Comparison of ENCODE assay signal across 16 cellular contexts in genomic region chr10:33381897-33382578, GRCh38. TPM values are rescaled to one million over a fixed set of nuclear protein-coding genes. Genes with fewer than 3 reads are reported as not detected.
DNase-seq lines count a peak whose midpoint lies in the region; ATAC-seq and TF ChIP-seq lines count a peak whose summit lies in the region.
"Had no signal": no experiment of that assay in that cellular context is flagged by ENCODE, and none has a peak within 500 bp of the region (broad histone marks: within the 10 kb centered on the region; RNA-seq: fewer than 3 reads in every experiment).

No MANE protein-coding gene starts in this region.

- H3K9me2 ChIP-seq in neural cell (ENCODE audit: insufficient read depth, low read length) = no peaks in the 10 kb centered on the region

- H3K27me3 ChIP-seq in neural cell (ENCODE audit: insufficient read depth, low read depth, low read length) = no peaks in the 10 kb centered on the region
- H3K27me3 ChIP-seq: ascending aorta had no signal

- TF ChIP-seq RAD21 in neural cell (conservative IDR thresholded peaks at IDR 0.05) = no peak

- no peaks in the 10 kb centered on the region for H3K79me2 ChIP-seq in neural cell (replicated peaks; ENCODE audit: insufficient read depth, low read length)

- DNase-seq in AG09319 (ENCODE audit: extremely low read depth, low read depth) (peak; percentile 95), HuH-7 (ENCODE audit: low spot score) (peak; percentile 49), fibroblast of gingiva (ENCODE audit: low read depth) (peak; percentile 99), 8988T (no peak), DMS53 treated with DMSO at 0.1 percent for 48 hours (lab: John Stamatoyannopoulos, UW; ENCODE audit: unreplicated experiment) (no peak)
- DNase-seq in activated CD4-positive, CD25-positive, alpha-beta regulatory T cell (lab: John Stamatoyannopoulos, UW) = no peak
- DNase-seq: activated CD4-positive, alpha-beta T cell treated with anti-CD3 and anti-CD28 coated beads, Interleukin-2, amount 50 U/mL, for 4 hours; CD4-positive, alpha-beta T cell; NCI-H1417 treated with DMSO at 0.1 percent for 48 hours; NCI-H524 treated with DMSO at 0.1 percent for 48 hours; stimulated activated CD4-positive, alpha-beta T cell treated with anti-CD3 and anti-CD28 coated beads, Interleukin-2, amount 100 ng/mL, for 24 hours; T-helper 17 cell had no signal

- peak overlapping the region; percentile 0 for H3K9ac ChIP-seq in neural cell (ENCODE audit: low read length)

- H3K4me3 ChIP-seq in neural cell (ENCODE audit: low read length) = peak overlapping the region; percentile 30
- H3K4me3 ChIP-seq: ascending aorta had no signal

- TF ChIP-seq EP300 in neural cell (conservative IDR thresholded peaks at IDR 0.05; ENCODE audit: poor library complexity, severe bottlenecking) = no peak

- peak overlapping the region; percentile 27 for H3K4me2 ChIP-seq in neural cell (ENCODE audit: low read length)

- no peak for ATAC-seq in HG02870 (IDR thresholded peaks at IDR 0.05; ENCODE audit: unreplicated experiment)
- ATAC-seq: activated T-helper 17 cell treated with anti-CD3 and anti-CD28 coated beads, Interleukin-2, amount 50 U/mL, for 72 hours; T-helper 17 cell had no signal

- H4K20me1 ChIP-seq in neural cell (ENCODE audit: insufficient read depth) = no peaks in the 10 kb centered on the region

- no peaks in the 10 kb centered on the region for H3F3A ChIP-seq in neural cell (ENCODE audit: insufficient read depth, low read length, poor library complexity, severe bottlenecking)

- peak overlapping the region; percentile 29 for H3K27ac ChIP-seq in neural cell (ENCODE audit: low read length)
- H3K27ac ChIP-seq: ascending aorta had no signal

- no peak overlapping the region for H2AFZ ChIP-seq in neural cell (ENCODE audit: low read depth, low read length)

- H3K9me3 ChIP-seq in neural cell (ENCODE audit: low read length) = no peaks in the 10 kb centered on the region
- H3K9me3 ChIP-seq: ascending aorta had no signal

- TF ChIP-seq CTCF in AG09319 (IDR thresholded peaks at IDR 0.05; ENCODE audit: low read depth, low read length) (no peak), neural cell (IDR thresholded peaks at IDR 0.05; ENCODE audit: poor library complexity, severe bottlenecking) (no peak)

- no peaks in the 10 kb centered on the region for H3K36me3 ChIP-seq in neural cell (ENCODE audit: insufficient read depth, low read length)
- H3K36me3 ChIP-seq: ascending aorta had no signal

TF ChIP-seq in neural cell, 6 proteins besides CTCF, POLR2A, EP300 and RAD21:
- TF ChIP-seq EZH2 (IDR thresholded peaks at IDR 0.05; ENCODE audit: borderline replicate concordance, insufficient read depth, low read length, poor library complexity, severe bottlenecking) = no peak
- no peak for TF ChIP-seq REST (IDR thresholded peaks at IDR 0.05; ENCODE audit: borderline replicate concordance)
- TF ChIP-seq SMC3 (conservative IDR thresholded peaks at IDR 0.05; ENCODE audit: poor library complexity) = no peak
- TF ChIP-seq MXI1 (conservative IDR thresholded peaks at IDR 0.05; ENCODE audit: poor library complexity, severe bottlenecking) = no peak
- TF ChIP-seq POLR2AphosphoS5 (IDR thresholded peaks at IDR 0.05) = no peak

RNA-seq across cellular contexts. Expression of gene NRP1, which starts 47.6 kb away (rescaled TPM):
- 23.2 and 24.5 TPM in 2 replicates for polyA plus RNA-seq in neural cell
- polyA minus RNA-seq in neural cell = 73.0 and 77.2 TPM in 2 replicates

Comparison
In these comparisons a context has a peak if more than half of its experiments do, and no peak if none do; other contexts are left out.
1. DNase-seq: peak in AG09319 (single experiment), HuH-7 (single experiment) and fibroblast of gingiva (single experiment); none in activated CD4-positive, CD25-positive, alpha-beta regulatory T cell (0 of 4), 8988T (single experiment) and DMS53 treated with DMSO at 0.1 percent for 48 hours (single experiment).